1 cellular context compared by ENCODE assay signal in the genomic region with DNA sequence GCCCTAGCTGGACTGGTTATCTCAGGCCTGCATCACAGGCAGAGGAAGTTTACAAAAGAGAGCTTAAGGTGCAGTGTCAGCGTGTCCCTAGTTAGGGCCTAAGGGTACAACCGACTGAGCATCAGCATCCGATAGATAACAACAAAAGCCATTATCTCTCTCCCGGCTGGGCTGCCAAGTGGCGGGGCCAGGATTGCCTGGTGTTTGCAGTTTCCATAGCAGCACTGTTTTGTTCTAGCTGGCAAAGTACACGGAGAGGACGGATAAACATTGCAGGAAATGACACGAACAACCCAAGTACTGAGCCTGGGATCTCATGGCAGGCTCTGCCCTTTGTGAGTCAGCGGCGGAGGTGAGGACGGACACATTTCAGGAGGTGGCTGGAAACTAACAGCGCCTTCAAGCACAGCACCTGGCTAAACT.
A peak's percentile ranks its signal among the peaks of the same experiment; 100 is the strongest.
TF ChIP-seq lines count a peak whose summit lies in the region.

No MANE protein-coding gene starts in this region.

TF ChIP-seq in K562, 482 proteins besides CTCF, POLR2A, EP300 and RAD21 (continued from another document and continues in another):
- TF ChIP-seq PYGO2 (tag; IDR thresholded peaks at IDR 0.05) (peak; percentile 31; the same call in 1 of the 2 replicates), ZMIZ1 (IDR thresholded peaks at IDR 0.05; ENCODE audit: low read depth in 2 of 2, low read length in 2 of 2) (peak in 1 of 2 experiments; percentile 92; a peak in 2 of 4 replicates), CCNT2 (IDR thresholded peaks at IDR 0.05; ENCODE audit: borderline replicate concordance, extremely low read depth, insufficient read length, low read depth, low read length) (peak; percentile 94), PTRF (tag; IDR thresholded peaks at IDR 0.05) (no peak), NCOR1 (IDR thresholded peaks at IDR 0.05) (peak; percentile 94), TEAD1 (CRISPR knock-in tag; IDR thresholded peaks at IDR 0.05) (no peak; a peak in 1 of 4 replicates), ETV6 (IDR thresholded peaks at IDR 0.05; ENCODE audit: borderline replicate concordance in 1 of 2, low read depth in 2 of 2, low read length in 1 of 2) (peak in 1 of 2 experiments; percentile 8; a peak in 1 of 4 replicates), ETV6 (CRISPR knock-in tag; IDR thresholded peaks at IDR 0.05; ENCODE audit: borderline replicate concordance) (no peak), CEBPB (tag; IDR thresholded peaks at IDR 0.05) (no peak), ZNF174 (CRISPR knock-in tag; IDR thresholded peaks at IDR 0.05) (no peak), ZNF124 (CRISPR knock-in tag; IDR thresholded peaks at IDR 0.05) (no peak), TCF7L2 (IDR thresholded peaks at IDR 0.05; ENCODE audit: low read depth, low read length) (no peak), ZBTB7A (IDR thresholded peaks at IDR 0.05; ENCODE audit: borderline replicate concordance, control insufficient read depth, low read depth, low read length) (no peak), ILF3 (IDR thresholded peaks at IDR 0.05; ENCODE audit: borderline replicate concordance) (no peak), RFX1 (IDR thresholded peaks at IDR 0.05) (peak; percentile 93), SMAD1 (IDR thresholded peaks at IDR 0.05; ENCODE audit: low read depth, low read length, partially characterized antibody) (peak; percentile 89), ZFP91 (CRISPR knock-in tag; IDR thresholded peaks at IDR 0.05) (no peak), ZNF507 (tag; conservative IDR thresholded peaks at IDR 0.05) (no peak), PHF20 (IDR thresholded peaks at IDR 0.05; ENCODE audit: partially characterized antibody) (no peak), TAF15 (IDR thresholded peaks at IDR 0.05; ENCODE audit: low read depth, low read length) (no peak), ASH1L (IDR thresholded peaks at IDR 0.05; ENCODE audit: borderline replicate concordance, low read depth, partially characterized antibody) (no peak), SNRNP70 (optimal IDR thresholded peaks at IDR 0.05; ENCODE audit: low read depth, low read length) (no peak), ELF1 (tag; IDR thresholded peaks at IDR 0.05) (no peak), BHLHE40 (IDR thresholded peaks at IDR 0.05; ENCODE audit: low read length) (no peak), NCOA2 (IDR thresholded peaks at IDR 0.05; ENCODE audit: partially characterized antibody in 2 of 2) (no peak), CREM (IDR thresholded peaks at IDR 0.05; ENCODE audit: low read depth) (peak; percentile 78), ZBTB8A (IDR thresholded peaks at IDR 0.05; ENCODE audit: partially characterized antibody) (no peak), ARID4B (CRISPR knock-in tag; IDR thresholded peaks at IDR 0.05) (no peak), ATF1 (CRISPR knock-in tag; IDR thresholded peaks at IDR 0.05) (no peak), ATF1 (tag; IDR thresholded peaks at IDR 0.05) (peak; percentile 79), ZNF3 (CRISPR knock-in tag; IDR thresholded peaks at IDR 0.05) (no peak), KDM4B (IDR thresholded peaks at IDR 0.05; ENCODE audit: borderline replicate concordance in 2 of 2, low read depth in 1 of 2) (no peak), ADNP (tag; IDR thresholded peaks at IDR 0.05) (no peak), ZNF695 (CRISPR knock-in tag; IDR thresholded peaks at IDR 0.05) (no peak), ZNF224 (CRISPR knock-in tag; IDR thresholded peaks at IDR 0.05) (no peak), ZNF146 (CRISPR knock-in tag; IDR thresholded peaks at IDR 0.05; ENCODE audit: unreplicated experiment) (no peak), SMARCC2 (IDR thresholded peaks at IDR 0.05; ENCODE audit: low read depth) (peak; percentile 87), SNAPC5 (CRISPR knock-in tag; IDR thresholded peaks at IDR 0.05) (no peak), ILK (tag; IDR thresholded peaks at IDR 0.05; ENCODE audit: borderline replicate concordance, low read depth) (no peak), ESRRB (CRISPR knock-in tag; IDR thresholded peaks at IDR 0.05; ENCODE audit: borderline replicate concordance) (no peak), TFE3 (CRISPR knock-in tag; IDR thresholded peaks at IDR 0.05) (no peak), TCF7 (IDR thresholded peaks at IDR 0.05; ENCODE audit: borderline replicate concordance) (no peak), HNRNPLL (IDR thresholded peaks at IDR 0.05; ENCODE audit: low read depth, low read length, poor library complexity, severe bottlenecking) (no peak), DPF2 (IDR thresholded peaks at IDR 0.05) (peak; percentile 96), HEY1 (CRISPR knock-in tag; IDR thresholded peaks at IDR 0.05; ENCODE audit: borderline replicate concordance) (no peak), SIN3A (IDR thresholded peaks at IDR 0.05; ENCODE audit: borderline replicate concordance in 2 of 2, control insufficient read depth in 1 of 2, low read depth in 2 of 2, low read length in 2 of 2) (no peak), ZNF780A (CRISPR knock-in tag; IDR thresholded peaks at IDR 0.05) (no peak)
- TF ChIP-seq, protein P1, sequence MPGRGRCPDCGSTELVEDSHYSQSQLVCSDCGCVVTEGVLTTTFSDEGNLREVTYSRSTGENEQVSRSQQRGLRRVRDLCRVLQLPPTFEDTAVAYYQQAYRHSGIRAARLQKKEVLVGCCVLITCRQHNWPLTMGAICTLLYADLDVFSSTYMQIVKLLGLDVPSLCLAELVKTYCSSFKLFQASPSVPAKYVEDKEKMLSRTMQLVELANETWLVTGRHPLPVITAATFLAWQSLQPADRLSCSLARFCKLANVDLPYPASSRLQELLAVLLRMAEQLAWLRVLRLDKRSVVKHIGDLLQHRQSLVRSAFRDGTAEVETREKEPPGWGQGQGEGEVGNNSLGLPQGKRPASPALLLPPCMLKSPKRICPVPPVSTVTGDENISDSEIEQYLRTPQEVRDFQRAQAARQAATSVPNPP (IDR thresholded peaks at IDR 0.05; ENCODE audit: borderline replicate concordance, insufficient read depth, insufficient read length), result no peak
- TF ChIP-seq, protein P2, sequence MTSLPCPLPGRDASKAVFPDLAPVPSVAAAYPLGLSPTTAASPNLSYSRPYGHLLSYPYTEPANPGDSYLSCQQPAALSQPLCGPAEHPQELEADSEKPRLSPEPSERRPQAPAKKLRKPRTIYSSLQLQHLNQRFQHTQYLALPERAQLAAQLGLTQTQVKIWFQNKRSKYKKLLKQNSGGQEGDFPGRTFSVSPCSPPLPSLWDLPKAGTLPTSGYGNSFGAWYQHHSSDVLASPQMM (CRISPR knock-in tag; IDR thresholded peaks at IDR 0.05), result no peak
- TF ChIP-seq, protein P3, sequence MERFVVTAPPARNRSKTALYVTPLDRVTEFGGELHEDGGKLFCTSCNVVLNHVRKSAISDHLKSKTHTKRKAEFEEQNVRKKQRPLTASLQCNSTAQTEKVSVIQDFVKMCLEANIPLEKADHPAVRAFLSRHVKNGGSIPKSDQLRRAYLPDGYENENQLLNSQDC (CRISPR knock-in tag; IDR thresholded peaks at IDR 0.05), result no peak
- TF ChIP-seq, protein P4, sequence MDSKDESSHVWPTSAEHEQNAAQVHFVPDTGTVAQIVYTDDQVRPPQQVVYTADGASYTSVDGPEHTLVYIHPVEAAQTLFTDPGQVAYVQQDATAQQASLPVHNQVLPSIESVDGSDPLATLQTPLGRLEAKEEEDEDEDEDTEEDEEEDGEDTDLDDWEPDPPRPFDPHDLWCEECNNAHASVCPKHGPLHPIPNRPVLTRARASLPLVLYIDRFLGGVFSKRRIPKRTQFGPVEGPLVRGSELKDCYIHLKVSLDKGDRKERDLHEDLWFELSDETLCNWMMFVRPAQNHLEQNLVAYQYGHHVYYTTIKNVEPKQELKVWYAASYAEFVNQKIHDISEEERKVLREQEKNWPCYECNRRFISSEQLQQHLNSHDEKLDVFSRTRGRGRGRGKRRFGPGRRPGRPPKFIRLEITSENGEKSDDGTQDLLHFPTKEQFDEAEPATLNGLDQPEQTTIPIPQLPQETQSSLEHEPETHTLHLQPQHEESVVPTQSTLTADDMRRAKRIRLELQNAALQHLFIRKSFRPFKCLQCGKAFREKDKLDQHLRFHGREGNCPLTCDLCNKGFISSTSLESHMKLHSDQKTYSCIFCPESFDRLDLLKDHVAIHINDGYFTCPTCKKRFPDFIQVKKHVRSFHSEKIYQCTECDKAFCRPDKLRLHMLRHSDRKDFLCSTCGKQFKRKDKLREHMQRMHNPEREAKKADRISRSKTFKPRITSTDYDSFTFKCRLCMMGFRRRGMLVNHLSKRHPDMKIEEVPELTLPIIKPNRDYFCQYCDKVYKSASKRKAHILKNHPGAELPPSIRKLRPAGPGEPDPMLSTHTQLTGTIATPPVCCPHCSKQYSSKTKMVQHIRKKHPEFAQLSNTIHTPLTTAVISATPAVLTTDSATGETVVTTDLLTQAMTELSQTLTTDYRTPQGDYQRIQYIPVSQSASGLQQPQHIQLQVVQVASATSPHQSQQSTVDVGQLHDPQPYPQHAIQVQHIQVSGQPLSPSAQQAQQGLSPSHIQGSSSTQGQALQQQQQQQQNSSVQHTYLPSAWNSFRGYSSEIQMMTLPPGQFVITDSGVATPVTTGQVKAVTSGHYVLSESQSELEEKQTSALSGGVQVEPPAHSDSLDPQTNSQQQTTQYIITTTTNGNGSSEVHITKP (IDR thresholded peaks at IDR 0.05; ENCODE audit: partially characterized antibody), result no peak
